In the genomic region with DNA sequence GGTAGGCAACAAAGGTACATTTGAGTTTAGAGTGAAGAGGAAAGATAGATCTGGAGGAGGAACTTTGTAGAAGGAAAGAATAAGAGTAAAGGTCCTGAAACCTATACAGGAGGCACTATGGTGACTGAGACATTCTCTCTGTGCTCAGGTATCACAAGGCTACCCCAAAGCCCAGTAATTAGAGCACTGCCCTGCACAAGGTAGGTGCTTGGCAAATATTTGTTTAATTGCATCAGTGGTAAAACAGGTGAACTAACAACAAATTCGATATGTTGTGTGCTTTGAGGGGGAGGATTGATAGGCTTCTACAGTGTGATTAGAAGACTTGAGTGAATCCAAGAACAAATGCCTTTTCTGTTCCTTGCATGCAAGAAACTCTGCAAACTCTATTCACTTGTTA, we compare ENCODE assay signal across 2 cellular contexts.
TF ChIP-seq lines count a peak whose summit lies in the region.

No MANE protein-coding gene starts in this region.

TF ChIP-seq in liver, 16 proteins besides CTCF, POLR2A, EP300 and RAD21 (continued from another document):
- no peak for TF ChIP-seq FOXA1 (IDR thresholded peaks at IDR 0.05)
- TF ChIP-seq SP1 (IDR thresholded peaks at IDR 0.05) = peak; percentile 10
- TF ChIP-seq, protein P1, sequence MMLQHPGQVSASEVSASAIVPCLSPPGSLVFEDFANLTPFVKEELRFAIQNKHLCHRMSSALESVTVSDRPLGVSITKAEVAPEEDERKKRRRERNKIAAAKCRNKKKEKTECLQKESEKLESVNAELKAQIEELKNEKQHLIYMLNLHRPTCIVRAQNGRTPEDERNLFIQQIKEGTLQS (IDR thresholded peaks at IDR 0.05) = no peak
- TF ChIP-seq MAX (IDR thresholded peaks at IDR 0.05) = no peak
- peak in 1 of 2 donors; percentile 38 for TF ChIP-seq HNF4A (conservative IDR thresholded peaks at IDR 0.05)
- TF ChIP-seq JUND (IDR thresholded peaks at IDR 0.05) = peak in 1 of 2 donors; percentile 55
TF ChIP-seq in liver: peak in this region for 4.

TF ChIP-seq in HepG2, 621 proteins besides CTCF, POLR2A, EP300 and RAD21:
- TF ChIP-seq, protein P2, sequence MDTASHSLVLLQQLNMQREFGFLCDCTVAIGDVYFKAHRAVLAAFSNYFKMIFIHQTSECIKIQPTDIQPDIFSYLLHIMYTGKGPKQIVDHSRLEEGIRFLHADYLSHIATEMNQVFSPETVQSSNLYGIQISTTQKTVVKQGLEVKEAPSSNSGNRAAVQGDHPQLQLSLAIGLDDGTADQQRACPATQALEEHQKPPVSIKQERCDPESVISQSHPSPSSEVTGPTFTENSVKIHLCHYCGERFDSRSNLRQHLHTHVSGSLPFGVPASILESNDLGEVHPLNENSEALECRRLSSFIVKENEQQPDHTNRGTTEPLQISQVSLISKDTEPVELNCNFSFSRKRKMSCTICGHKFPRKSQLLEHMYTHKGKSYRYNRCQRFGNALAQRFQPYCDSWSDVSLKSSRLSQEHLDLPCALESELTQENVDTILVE (CRISPR knock-in tag; IDR thresholded peaks at IDR 0.05) = no peak
- TF ChIP-seq FOXA1 (IDR thresholded peaks at IDR 0.05) = no peak
- TF ChIP-seq FOXA1 (CRISPR knock-in tag; IDR thresholded peaks at IDR 0.05) = no peak
- TF ChIP-seq MED13 (CRISPR knock-in tag; IDR thresholded peaks at IDR 0.05) = no peak
- no peak for TF ChIP-seq JARID2 (CRISPR knock-in tag; IDR thresholded peaks at IDR 0.05; ENCODE audit: insufficient replicate concordance)
- no peak for TF ChIP-seq SUZ12 (IDR thresholded peaks at IDR 0.05; ENCODE audit: low read depth, low read length)
- TF ChIP-seq, protein P3, sequence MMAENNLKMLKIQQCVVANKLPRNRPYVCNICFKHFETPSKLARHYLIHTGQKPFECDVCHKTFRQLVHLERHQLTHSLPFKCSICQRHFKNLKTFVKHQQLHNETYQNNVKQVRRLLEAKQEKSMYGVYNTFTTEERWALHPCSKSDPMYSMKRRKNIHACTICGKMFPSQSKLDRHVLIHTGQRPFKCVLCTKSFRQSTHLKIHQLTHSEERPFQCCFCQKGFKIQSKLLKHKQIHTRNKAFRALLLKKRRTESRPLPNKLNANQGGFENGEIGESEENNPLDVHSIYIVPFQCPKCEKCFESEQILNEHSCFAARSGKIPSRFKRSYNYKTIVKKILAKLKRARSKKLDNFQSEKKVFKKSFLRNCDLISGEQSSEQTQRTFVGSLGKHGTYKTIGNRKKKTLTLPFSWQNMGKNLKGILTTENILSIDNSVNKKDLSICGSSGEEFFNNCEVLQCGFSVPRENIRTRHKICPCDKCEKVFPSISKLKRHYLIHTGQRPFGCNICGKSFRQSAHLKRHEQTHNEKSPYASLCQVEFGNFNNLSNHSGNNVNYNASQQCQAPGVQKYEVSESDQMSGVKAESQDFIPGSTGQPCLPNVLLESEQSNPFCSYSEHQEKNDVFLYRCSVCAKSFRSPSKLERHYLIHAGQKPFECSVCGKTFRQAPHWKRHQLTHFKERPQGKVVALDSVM (CRISPR knock-in tag; IDR thresholded peaks at IDR 0.05) = no peak
- no peak for TF ChIP-seq MEIS2 (CRISPR knock-in tag; IDR thresholded peaks at IDR 0.05)
- TF ChIP-seq MEIS1 (CRISPR knock-in tag; IDR thresholded peaks at IDR 0.05; ENCODE audit: borderline replicate concordance) = no peak
- no peak for TF ChIP-seq ZMAT3 (CRISPR knock-in tag; conservative IDR thresholded peaks at IDR 0.05)
- TF ChIP-seq TERF1 (CRISPR knock-in tag; IDR thresholded peaks at IDR 0.05) = no peak
- TF ChIP-seq MTA3 (CRISPR knock-in tag; IDR thresholded peaks at IDR 0.05) = no peak
- TF ChIP-seq SOX5 (CRISPR knock-in tag; IDR thresholded peaks at IDR 0.05; ENCODE audit: borderline replicate concordance) = no peak
- TF ChIP-seq NR2C2 (CRISPR knock-in tag; IDR thresholded peaks at IDR 0.05; ENCODE audit: borderline replicate concordance) = no peak
- TF ChIP-seq ZHX1 (CRISPR knock-in tag; IDR thresholded peaks at IDR 0.05; ENCODE audit: low read depth) = no peak
- TF ChIP-seq ZNF569 (CRISPR knock-in tag; IDR thresholded peaks at IDR 0.05; ENCODE audit: borderline replicate concordance) = no peak
